ENCODE assay signal across 19 cellular contexts in genomic region chr3:65572175-65572777, GRCh38.
DNase-seq lines count a peak whose midpoint lies in the region; ATAC-seq, FAIRE-seq and TF ChIP-seq lines count a peak whose summit lies in the region.
"Had no signal": no experiment of that assay in that cellular context is flagged by ENCODE, and none has a peak within 500 bp of the region (broad histone marks: within the 10 kb centered on the region; RNA-seq: fewer than 3 reads in every experiment).

No MANE protein-coding gene starts in this region.

- H3K4me3 ChIP-seq in K562: no peak overlapping the region
- H3K4me3 ChIP-seq in right lobe of liver: no peak overlapping the region
- H3K4me3 ChIP-seq: GM23338, HAP-1 had no signal

- H3K27ac Mint-ChIP-seq in activated naive CD4-positive, alpha-beta T cell treated with anti-CD3 and anti-CD28 coated beads, Interleukin-2, amount 50 U/mL, for 72 hours: no peak overlapping the region
- H3K27ac Mint-ChIP-seq: CD4-positive, alpha-beta memory T cell; GM23338; HFFc6 had no signal

- H3K9me3 ChIP-seq in K562 (replicated peaks; ENCODE audit: control insufficient read depth, insufficient read depth, low read depth, low read length): no peaks in the 10 kb centered on the region; the same call in 1 of the 2 replicates
- peaks cover 0 to 6% (median 0%) of the 10 kb centered on the region in 4 donors for H3K9me3 ChIP-seq in right lobe of liver
- H3K9me3 ChIP-seq: HAP-1 had no signal

- H3K36me3 Mint-ChIP-seq in activated naive CD4-positive, alpha-beta T cell treated with anti-CD3 and anti-CD28 coated beads, Interleukin-2, amount 50 U/mL, for 72 hours: no peaks in the 10 kb centered on the region
- H3K36me3 Mint-ChIP-seq: CD4-positive, alpha-beta memory T cell had no signal

- no peaks in the 10 kb centered on the region for H3K27me3 ChIP-seq in K562 (ENCODE audit: control insufficient read depth in 2 of 2, insufficient read depth in 2 of 2, low read length in 2 of 2)
- H3K27me3 ChIP-seq in right lobe of liver: no peaks in the 10 kb centered on the region

- TF ChIP-seq CTCF in K562 (IDR thresholded peaks at IDR 0.05 in 2 of 3, conservative IDR thresholded peaks at IDR 0.05 in 1 of 3; ENCODE audit: insufficient read depth in 2 of 3, low read depth in 1 of 3, low read length in 3 of 3) (no peak), right lobe of liver (IDR thresholded peaks at IDR 0.05) (no peak)

- H2AFZ ChIP-seq in K562 (ENCODE audit: low read depth, low read length): peak overlapping the region; percentile 58
- H2AFZ ChIP-seq: GM23338 had no signal

- H4K20me1 ChIP-seq in K562 (replicated peaks; ENCODE audit: control insufficient read depth, insufficient read depth, low read length): no peaks in the 10 kb centered on the region

- no peak overlapping the region for H3K9ac ChIP-seq in K562 (ENCODE audit: insufficient read depth in 1 of 2, low read depth in 2 of 2, low read length in 2 of 2)

- DNase-seq in K562 (ENCODE audit: extremely low read depth in 1 of 4, low spot score in 3 of 4): no peak
- no peak for DNase-seq in left lobe of liver (ENCODE audit: low spot score)
- no peak for DNase-seq in right lobe of liver
- no peak for DNase-seq in activated naive CD4-positive, alpha-beta T cell treated with anti-CD3 and anti-CD28 coated beads, Interleukin-2, amount 50 U/mL, for 72 hours (ENCODE audit: low spot score in 2 of 2)
- no peak for DNase-seq in NOMO-1 (lab: John Stamatoyannopoulos, UW; ENCODE audit: unreplicated experiment in 2 of 2)
- no peak for DNase-seq in stimulated activated CD4-positive, alpha-beta T cell treated with anti-CD3 and anti-CD28 coated beads, Interleukin-4, amount 100 ng/mL, for 4 hours
- DNase-seq: C1 segment of cervical spinal cord; Calu3; CD4-positive, alpha-beta memory T cell; COR-L47; DMS53; DMS79 treated with DMSO at 0.1 percent for 48 hours; GF-D8; HFFc6 had no signal

- no TSS peak for BruUV-seq in K562 (replicated peaks; lab: Mats Ljungman, UMichigan)

- TF ChIP-seq POLR2A in K562 (conservative IDR thresholded peaks at IDR 0.05) (no peak), right lobe of liver (IDR thresholded peaks at IDR 0.05) (no peak)

- ATAC-seq in K562 (peak; percentile 72), left lobe of liver (peak; percentile 75), right lobe of liver (peak; percentile 57 to 85 (median 68))
- no peak for ATAC-seq in activated naive CD4-positive, alpha-beta T cell treated with anti-CD3 and anti-CD28 coated beads, Interleukin-2, amount 50 U/mL, for 72 hours
- ATAC-seq: GM23338 had no signal

- in situ Hi-C loops in K562 (cut with MboI): no loop called here

- CTCF ChIA-PET in K562 (lab: Yijun Ruan, JAX; ENCODE audit: low intra/inter-chr PET ratio): no interaction called here

- H3K79me2 ChIP-seq in K562 (ENCODE audit: control insufficient read depth, insufficient read depth, low read length): peaks cover 89% of the 10 kb centered on the region

- POLR2A ChIA-PET in K562 (lab: Yijun Ruan, JAX): no interaction called here

- TF ChIP-seq EP300 in K562 (IDR thresholded peaks at IDR 0.05; ENCODE audit: low read length): no peak

- H3K9me1 ChIP-seq in K562 (ENCODE audit: control insufficient read depth, insufficient read depth, low read length): no peaks in the 10 kb centered on the region

- no peak for TF ChIP-seq RAD21 in K562 (CRISPR knock-in tag; conservative IDR thresholded peaks at IDR 0.05 in 1 of 2, IDR thresholded peaks at IDR 0.05 in 1 of 2)

- H3K27ac ChIP-seq in K562 (ENCODE audit: extremely low read depth, low read depth, low read length): peak overlapping the region; percentile 46; the same call in 2 of the 3 replicates
- no peak overlapping the region for H3K27ac ChIP-seq in right lobe of liver

- H3K4me2 ChIP-seq in K562 (ENCODE audit: insufficient read depth, low read length): peak overlapping the region; percentile 18; the same call in 1 of the 2 replicates
- H3K4me2 ChIP-seq: GM23338 had no signal

- FAIRE-seq in K562 (lab: Jason Lieb, UNC): no peak
- FAIRE-seq: GM12891, GM18507, H54 had no signal

- H3K4me1 ChIP-seq in K562 (replicated peaks in 1 of 2; ENCODE audit: control insufficient read depth in 2 of 2, insufficient read depth in 2 of 2, low read length in 2 of 2): peaks cover 0 to 16% of the 10 kb centered on the region in 2 experiments; a peak in 2 of 5 replicates
- H3K4me1 ChIP-seq in right lobe of liver: peaks cover 0 to 12% (median 5%) of the 10 kb centered on the region in 4 donors

- peaks cover 3 to 10% of the 10 kb centered on the region in 2 donors for H3K9me3 Mint-ChIP-seq in activated naive CD4-positive, alpha-beta T cell treated with anti-CD3 and anti-CD28 coated beads, Interleukin-2, amount 50 U/mL, for 72 hours
- H3K9me3 Mint-ChIP-seq: GM23338, HFFc6 had no signal

- WGBS in K562 (ENCODE audit: insufficient coverage, low coverage, missing lambda C conversion rate): 39% methylated on average over 2 of the region's 2 CpGs
- 43% methylated on average over 2 of the region's 2 CpGs for WGBS in right lobe of liver (ENCODE audit: insufficient coverage, low coverage, low lambda C conversion rate, missing lambda C conversion rate)

- intact Hi-C loops in K562 (cut with micrococcal nuclease) (no loop called here), right lobe of liver (cut with DNase I) (no loop called here)

- H3K36me3 ChIP-seq in K562 (ENCODE audit: control insufficient read depth, insufficient read depth, low read length): no peaks in the 10 kb centered on the region
- no peaks in the 10 kb centered on the region for H3K36me3 ChIP-seq in right lobe of liver
- H3K36me3 ChIP-seq: HAP-1 had no signal

TF ChIP-seq in K562, 482 proteins besides CTCF, POLR2A, EP300 and RAD21 (continues in another document):
- TF ChIP-seq ZNF121 (CRISPR knock-in tag; conservative IDR thresholded peaks at IDR 0.05) (no peak), FOXK2 (conservative IDR thresholded peaks at IDR 0.05 in 1 of 2, IDR thresholded peaks at IDR 0.05 in 1 of 2; ENCODE audit: low read depth in 2 of 2) (0 out of 4 replicates have a peak, but pooled peaks of 1 of the 2 experiments have one; percentile 35), PREB (CRISPR knock-in tag; IDR thresholded peaks at IDR 0.05) (no peak), NCOA4 (IDR thresholded peaks at IDR 0.05; ENCODE audit: partially characterized antibody) (no peak), MEIS2 (IDR thresholded peaks at IDR 0.05; ENCODE audit: partially characterized antibody) (peak; percentile 42), SMARCB1 (IDR thresholded peaks at IDR 0.05; ENCODE audit: insufficient read length, low read depth) (no peak), MBD2 (IDR thresholded peaks at IDR 0.05; ENCODE audit: borderline replicate concordance, low read depth) (no peak)
- TF ChIP-seq, protein P1, sequence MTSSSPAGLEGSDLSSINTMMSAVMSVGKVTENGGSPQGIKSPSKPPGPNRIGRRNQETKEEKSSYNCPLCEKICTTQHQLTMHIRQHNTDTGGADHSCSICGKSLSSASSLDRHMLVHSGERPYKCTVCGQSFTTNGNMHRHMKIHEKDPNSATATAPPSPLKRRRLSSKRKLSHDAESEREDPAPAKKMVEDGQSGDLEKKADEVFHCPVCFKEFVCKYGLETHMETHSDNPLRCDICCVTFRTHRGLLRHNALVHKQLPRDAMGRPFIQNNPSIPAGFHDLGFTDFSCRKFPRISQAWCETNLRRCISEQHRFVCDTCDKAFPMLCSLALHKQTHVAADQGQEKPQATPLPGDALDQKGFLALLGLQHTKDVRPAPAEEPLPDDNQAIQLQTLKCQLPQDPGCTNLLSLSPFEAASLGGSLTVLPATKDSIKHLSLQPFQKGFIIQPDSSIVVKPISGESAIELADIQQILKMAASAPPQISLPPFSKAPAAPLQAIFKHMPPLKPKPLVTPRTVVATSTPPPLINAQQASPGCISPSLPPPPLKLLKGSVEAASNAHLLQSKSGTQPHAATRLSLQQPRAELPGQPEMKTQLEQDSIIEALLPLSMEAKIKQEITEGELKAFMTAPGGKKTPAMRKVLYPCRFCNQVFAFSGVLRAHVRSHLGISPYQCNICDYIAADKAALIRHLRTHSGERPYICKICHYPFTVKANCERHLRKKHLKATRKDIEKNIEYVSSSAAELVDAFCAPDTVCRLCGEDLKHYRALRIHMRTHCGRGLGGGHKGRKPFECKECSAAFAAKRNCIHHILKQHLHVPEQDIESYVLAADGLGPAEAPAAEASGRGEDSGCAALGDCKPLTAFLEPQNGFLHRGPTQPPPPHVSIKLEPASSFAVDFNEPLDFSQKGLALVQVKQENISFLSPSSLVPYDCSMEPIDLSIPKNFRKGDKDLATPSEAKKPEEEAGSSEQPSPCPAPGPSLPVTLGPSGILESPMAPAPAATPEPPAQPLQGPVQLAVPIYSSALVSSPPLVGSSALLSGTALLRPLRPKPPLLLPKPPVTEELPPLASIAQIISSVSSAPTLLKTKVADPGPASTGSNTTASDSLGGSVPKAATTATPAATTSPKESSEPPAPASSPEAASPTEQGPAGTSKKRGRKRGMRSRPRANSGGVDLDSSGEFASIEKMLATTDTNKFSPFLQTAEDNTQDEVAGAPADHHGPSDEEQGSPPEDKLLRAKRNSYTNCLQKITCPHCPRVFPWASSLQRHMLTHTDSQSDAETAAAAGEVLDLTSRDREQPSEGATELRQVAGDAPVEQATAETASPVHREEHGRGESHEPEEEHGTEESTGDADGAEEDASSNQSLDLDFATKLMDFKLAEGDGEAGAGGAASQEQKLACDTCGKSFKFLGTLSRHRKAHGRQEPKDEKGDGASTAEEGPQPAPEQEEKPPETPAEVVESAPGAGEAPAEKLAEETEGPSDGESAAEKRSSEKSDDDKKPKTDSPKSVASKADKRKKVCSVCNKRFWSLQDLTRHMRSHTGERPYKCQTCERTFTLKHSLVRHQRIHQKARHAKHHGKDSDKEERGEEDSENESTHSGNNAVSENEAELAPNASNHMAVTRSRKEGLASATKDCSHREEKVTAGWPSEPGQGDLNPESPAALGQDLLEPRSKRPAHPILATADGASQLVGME (CRISPR knock-in tag; IDR thresholded peaks at IDR 0.05): no peak

Comparison
In these comparisons a context has a peak if more than half of its experiments do, and no peak if none do; other contexts are left out.
1. ATAC-seq: peak in K562 (single experiment), left lobe of liver (single experiment) and right lobe of liver (4 of 4); none in activated naive CD4-positive, alpha-beta T cell treated with anti-CD3 and anti-CD28 coated beads, Interleukin-2, amount 50 U/mL, for 72 hours (0 of 2).